8 cellular contexts compared by ENCODE assay signal in the genomic region with DNA sequence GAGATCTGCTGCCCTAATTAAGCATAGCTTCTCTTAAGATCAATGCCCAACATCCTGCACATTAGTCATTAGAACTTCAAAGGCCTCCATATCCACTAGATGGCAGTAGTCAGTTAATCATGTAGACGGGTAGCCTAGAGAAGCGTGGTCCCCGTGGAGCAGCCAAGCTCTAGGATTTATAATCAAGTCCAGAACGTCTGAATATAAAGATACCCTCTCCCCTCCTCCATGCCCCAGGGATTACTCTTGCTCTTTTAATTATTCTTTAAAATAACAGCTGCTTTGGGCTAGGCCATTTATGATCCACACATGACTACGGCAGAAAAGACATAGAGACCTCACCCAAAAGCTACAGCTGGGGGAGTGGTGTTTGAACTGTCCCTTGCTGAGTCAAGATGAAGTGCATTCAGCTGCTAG.
DNase-seq lines count a peak whose midpoint lies in the region; ATAC-seq, FAIRE-seq and TF ChIP-seq lines count a peak whose summit lies in the region.

No MANE protein-coding gene starts in this region.

- TF ChIP-seq CTCF in Peyer's patch (IDR thresholded peaks at IDR 0.05) (peak in 4 of 6 experiments; percentile 56 to 71 (median 66)), pancreas (IDR thresholded peaks at IDR 0.05) (peak; percentile 40 to 75 (median 62))

- H3K27me3 ChIP-seq in Peyer's patch (no peaks in the 10 kb centered on the region), pancreas (no peaks in the 10 kb centered on the region)

- 19 to 20% methylated on average over 5 of the region's 5 CpGs for WGBS in pancreas, 2 donors

- intact Hi-C loops in pancreas (cut with DNase I) = loop anchor here in 1 of 3 donors (10.0 kb wide), 2 partner anchors 527 to 697 kb away; no protein-coding TSS in a partner anchor

- ATAC-seq in GM19395 (IDR thresholded peaks at IDR 0.05; ENCODE audit: unreplicated experiment) = peak; percentile 55
- peak; percentile 71 to 96 (median 94) for ATAC-seq in pancreas
- no peak for ATAC-seq in HG03095 (IDR thresholded peaks at IDR 0.05; ENCODE audit: unreplicated experiment)

- FAIRE-seq in pancreas (lab: Jason Lieb, UNC) = peak; percentile 37

- H3K27ac ChIP-seq in Peyer's patch = peak overlapping the region in 1 of 4 donors; percentile 48
- no peak overlapping the region for H3K27ac ChIP-seq in pancreas

- H3K4me3 ChIP-seq in Peyer's patch = no peak overlapping the region
- no peak overlapping the region for H3K4me3 ChIP-seq in pancreas

- H3K9me3 ChIP-seq in Peyer's patch = no peaks in the 10 kb centered on the region
- H3K9me3 ChIP-seq in pancreas = no peaks in the 10 kb centered on the region

- H3K36me3 ChIP-seq in Peyer's patch = no peaks in the 10 kb centered on the region
- H3K36me3 ChIP-seq in pancreas = no peaks in the 10 kb centered on the region

- no peak for TF ChIP-seq POLR2A in Peyer's patch (IDR thresholded peaks at IDR 0.05)

- H3K4me1 ChIP-seq in Peyer's patch (peaks cover 0 to 6% (median 0%) of the 10 kb centered on the region in 4 donors), pancreas (no peaks in the 10 kb centered on the region)

- DNase-seq in C1 segment of cervical spinal cord (lab: John Stamatoyannopoulos, UW) (peak in 11 of 14 donors; percentile 5 to 65 (median 33)), M059J (ENCODE audit: low read depth) (peak; percentile 81), Peyer's patch (peak in 2 of 3 donors; percentile 26 to 67), glomerular endothelial cell (ENCODE audit: extremely low read depth, low read depth, low spot score) (peak; percentile 67), pancreas (peak in 5 of 6 donors; percentile 21 to 58 (median 51))
- DNase-seq in activated naive CD4-positive, alpha-beta T cell treated with Interleukin-2 at 50 U/mL for 16 hours = peak; percentile 20

Comparison
In these comparisons a context has a peak if more than half of its experiments do, and no peak if none do; other contexts are left out.
1. DNase-seq: peak in every context shown above with its lines; median percentile 81 in M059J; 67 in glomerular endothelial cell; 51 in pancreas; 46 in Peyer's patch; 33 in C1 segment of cervical spinal cord; 20 in activated naive CD4-positive, alpha-beta T cell treated with Interleukin-2 at 50 U/mL for 16 hours.